In genomic region chr7:152335900-152336571, GRCh38 we compare ENCODE assay signal across 10 cellular contexts.
DNase-seq lines count a peak whose midpoint lies in the region; ATAC-seq, FAIRE-seq and TF ChIP-seq lines count a peak whose summit lies in the region.
"Had no signal": no experiment of that assay in that cellular context is flagged by ENCODE, and none has a peak within 500 bp of the region (broad histone marks: within the 10 kb centered on the region; RNA-seq: fewer than 3 reads in every experiment).

No MANE protein-coding gene starts in this region.

- peaks cover 13 to 63% (median 15%) of the 10 kb centered on the region in 3 donors for H3K4me1 ChIP-seq in gastroesophageal sphincter
- H3K4me1 ChIP-seq: uterus had no signal

- no peaks in the 10 kb centered on the region for H3K9me3 Mint-ChIP-seq in activated naive CD4-positive, alpha-beta T cell treated with anti-CD3 and anti-CD28 coated beads, Interleukin-2, amount 10 ng/mL, durations not matched to agents 7 days and 5 days
- H3K9me3 Mint-ChIP-seq in type B pancreatic cell, result no peaks in the 10 kb centered on the region

- no peaks in the 10 kb centered on the region for H3K9me3 ChIP-seq in gastroesophageal sphincter
- H3K9me3 ChIP-seq: uterus had no signal

- no peaks in the 10 kb centered on the region for H3K27me3 ChIP-seq in gastroesophageal sphincter
- H3K27me3 ChIP-seq: uterus had no signal

- H3K27ac ChIP-seq in gastroesophageal sphincter, result peak overlapping the region in 2 of 4 donors; percentile 3 to 7
- H3K27ac ChIP-seq: C4-2B had no signal

- peak; percentile 49 for FAIRE-seq in islet of Langerhans (lab: Jason Lieb, UNC)

- H3K27ac Mint-ChIP-seq in activated naive CD4-positive, alpha-beta T cell treated with anti-CD3 and anti-CD28 coated beads, Interleukin-2, amount 10 ng/mL, durations not matched to agents 7 days and 5 days, result peak overlapping the region; percentile 92
- H3K27ac Mint-ChIP-seq in type B pancreatic cell, result peak overlapping the region; percentile 62

- no peak for TF ChIP-seq CTCF in type B pancreatic cell (conservative IDR thresholded peaks at IDR 0.05)
- TF ChIP-seq CTCF in gastroesophageal sphincter (IDR thresholded peaks at IDR 0.05), result no peak

- H3K4me3 Mint-ChIP-seq in activated naive CD4-positive, alpha-beta T cell treated with anti-CD3 and anti-CD28 coated beads, Interleukin-2, amount 10 ng/mL, durations not matched to agents 7 days and 5 days, result peak overlapping the region; percentile 59
- no peak overlapping the region for H3K4me3 Mint-ChIP-seq in type B pancreatic cell

- CTCF ChIA-PET in activated naive CD4-positive, alpha-beta T cell treated with anti-CD3 and anti-CD28 coated beads, Interleukin-2, amount 10 ng/mL, durations not matched to agents 7 days and 5 days (lab: Charles Lee), result interaction anchor here (1.0 to 3.6 kb wide), 5 partner anchors 8 to 370 kb away, joined by 3 to 14 read pairs (median 5); no protein-coding TSS in a partner anchor

- peaks cover 29% of the 10 kb centered on the region for H3K4me1 Mint-ChIP-seq in activated naive CD4-positive, alpha-beta T cell treated with anti-CD3 and anti-CD28 coated beads, Interleukin-2, amount 10 ng/mL, durations not matched to agents 7 days and 5 days
- peaks cover 24% of the 10 kb centered on the region for H3K4me1 Mint-ChIP-seq in type B pancreatic cell (ENCODE audit: unreplicated experiment)

- H3K27me3 Mint-ChIP-seq in activated naive CD4-positive, alpha-beta T cell treated with anti-CD3 and anti-CD28 coated beads, Interleukin-2, amount 10 ng/mL, durations not matched to agents 7 days and 5 days, result no peaks in the 10 kb centered on the region
- H3K27me3 Mint-ChIP-seq in type B pancreatic cell, result no peaks in the 10 kb centered on the region

- H3K36me3 Mint-ChIP-seq in activated naive CD4-positive, alpha-beta T cell treated with anti-CD3 and anti-CD28 coated beads, Interleukin-2, amount 10 ng/mL, durations not matched to agents 7 days and 5 days, result peaks cover 4% of the 10 kb centered on the region
- H3K36me3 Mint-ChIP-seq in type B pancreatic cell, result peaks cover 9% of the 10 kb centered on the region

- no peaks in the 10 kb centered on the region for H3K36me3 ChIP-seq in gastroesophageal sphincter
- H3K36me3 ChIP-seq: uterus had no signal

- peak overlapping the region in 1 of 2 donors; percentile 17 for H3K4me3 ChIP-seq in gastroesophageal sphincter
- H3K4me3 ChIP-seq: uterus had no signal

- no peak for DNase-seq in activated naive CD4-positive, alpha-beta T cell treated with anti-CD3 and anti-CD28 coated beads, Interleukin-2, amount 10 ng/mL, durations not matched to agents 7 days and 5 days
- no peak for DNase-seq in activated naive CD4-positive, alpha-beta T cell (lab: John Stamatoyannopoulos, UW)
- DNase-seq in OCI-M1 (lab: John Stamatoyannopoulos, UW), result peak; percentile 57
- no peak for DNase-seq in type B pancreatic cell (ENCODE audit: extremely low spot score, unreplicated experiment)
- DNase-seq in UCSD-AML1 (lab: John Stamatoyannopoulos, UW; ENCODE audit: unreplicated experiment), result no peak

- WGBS in gastroesophageal sphincter (ENCODE audit: low coverage in 1 of 2), 2 donors, result 57 to 65% methylated on average over 2 of the region's 2 CpGs

- no peak for TF ChIP-seq POLR2A in gastroesophageal sphincter (IDR thresholded peaks at IDR 0.05)

- TF ChIP-seq EP300 in gastroesophageal sphincter (IDR thresholded peaks at IDR 0.05), result no peak

- no peak for ATAC-seq in gastroesophageal sphincter
- no peak for ATAC-seq in GM19463 (IDR thresholded peaks at IDR 0.05; ENCODE audit: unreplicated experiment)
